17 cellular contexts compared by ENCODE assay signal in genomic region chr2:174792309-174793025, GRCh38. TPM values are rescaled to one million over a fixed set of nuclear protein-coding genes. Genes with fewer than 3 reads are reported as not detected.
"Had no signal": no experiment of that assay in that cellular context is flagged by ENCODE, and none has a peak within 500 bp of the region (broad histone marks: within the 10 kb centered on the region; RNA-seq: fewer than 3 reads in every experiment).

No MANE protein-coding gene starts in this region.

- H3K27ac Mint-ChIP-seq: mesothelial cell of epicardium, progenitor cell of endocrine pancreas had no signal

- ATAC-seq: foreskin keratinocyte, left cardiac atrium, lower lobe of right lung, right cardiac atrium had no signal

- H3K9me3 Mint-ChIP-seq: mesothelial cell of epicardium had no signal

- H3K27me3 Mint-ChIP-seq: progenitor cell of endocrine pancreas had no signal

- DNase-seq: activated CD4-positive, CD25-positive, alpha-beta regulatory T cell treated with anti-CD3 and anti-CD28 coated beads, Interleukin-2, amount 50 U/mL, for 72 hours; activated naive CD4-positive, alpha-beta T cell treated with anti-CD3 and anti-CD28 coated beads, Interleukin-2, amount 50 U/mL, for 16 hours; activated T-cell treated with anti-CD3 and anti-CD28 coated beads for 4 hours; foreskin keratinocyte; glutamatergic neuron; left cardiac atrium; lower lobe of right lung; nephron progenitor cell; occipital lobe; right cardiac atrium; small intestine; stimulated activated CD4-positive, alpha-beta T cell treated with anti-CD3 and anti-CD28 coated beads, Interleukin-4, amount 100 ng/mL, for 24 hours; stimulated activated naive CD4-positive, alpha-beta T cell; SW 1271; transverse colon had no signal

- H3K36me3 Mint-ChIP-seq: mesothelial cell of epicardium had no signal

- H3K4me3 Mint-ChIP-seq: mesothelial cell of epicardium, nephron progenitor cell had no signal

RNA-seq across cellular contexts. Expression of gene CHRNA1, which starts 28.2 kb away (rescaled TPM):
- total RNA-seq: foreskin keratinocyte, lower lobe of right lung, occipital lobe, progenitor cell of endocrine pancreas had no signal
